In genomic region chr7:102291056-102291915, GRCh38 we compare ENCODE assay signal across 1 cellular context.
TF ChIP-seq lines count a peak whose summit lies in the region.

No MANE protein-coding gene starts in this region.

TF ChIP-seq in GM23338, 12 proteins besides CTCF, POLR2A, EP300 and RAD21 (continued from another document):
- TF ChIP-seq ZNF462 (CRISPR knock-in tag; IDR thresholded peaks at IDR 0.05), result no peak
TF ChIP-seq in GM23338: peak in this region for 0.
